ENCODE assay signal across 8 cellular contexts in the genomic region with DNA sequence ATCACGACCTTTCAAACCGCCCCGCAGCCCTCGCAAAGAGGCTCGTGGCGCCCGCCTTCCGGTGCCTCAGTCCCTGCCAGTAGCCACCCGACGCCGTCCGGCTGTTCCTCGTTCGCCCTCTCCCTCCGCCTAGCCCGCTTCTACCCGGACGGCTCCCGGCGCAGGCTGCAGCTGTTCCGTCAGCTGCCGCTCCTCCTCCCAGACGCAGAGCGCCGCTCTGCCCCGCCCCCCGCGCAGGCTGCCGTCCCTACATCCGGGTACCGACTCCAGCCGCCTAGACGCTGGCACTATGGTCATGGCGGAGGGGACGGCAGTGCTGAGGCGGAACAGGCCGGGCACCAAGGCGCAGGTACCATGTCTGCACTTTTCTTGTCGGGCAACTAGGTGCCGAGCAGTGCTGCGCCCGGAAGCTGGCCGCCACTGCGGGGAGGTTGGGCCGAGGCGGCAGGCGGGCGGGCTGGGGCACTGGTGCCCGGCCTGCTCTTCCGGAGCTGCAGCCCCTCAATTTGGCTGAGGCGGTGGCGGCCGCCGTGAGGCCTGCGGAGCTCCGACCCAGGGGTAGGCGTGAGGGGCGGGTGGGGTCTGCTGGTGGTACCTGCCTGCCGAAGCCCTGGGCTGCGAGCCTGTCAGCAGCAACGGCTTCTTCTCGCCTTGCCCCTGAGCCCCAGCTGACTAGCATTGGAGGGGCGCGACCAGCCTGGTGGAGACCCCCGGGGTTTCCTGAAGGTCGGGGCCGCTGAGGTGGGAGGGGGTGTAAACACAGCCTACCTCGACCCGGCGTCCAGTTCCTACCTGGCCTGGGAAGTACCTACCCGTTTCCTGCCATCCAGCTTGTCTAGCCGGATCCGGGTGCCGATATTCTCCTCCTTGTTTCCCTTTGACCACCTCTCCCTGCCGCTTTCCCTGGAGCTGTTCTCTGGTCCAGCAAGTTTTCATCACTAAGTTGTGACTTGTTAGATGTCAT. TPM values are rescaled to one million over a fixed set of nuclear protein-coding genes. Genes with fewer than 3 reads are reported as not detected.
DNase-seq lines count a peak whose midpoint lies in the region; ATAC-seq and TF ChIP-seq lines count a peak whose summit lies in the region.

MOB4 (plus strand) TSS at position 269 of the 964 bp plus-strand sequence; CDS start at position 290, 21 bp downstream.

- no peaks in the 10 kb centered on the region for H3K9me3 Mint-ChIP-seq in T-helper 1 cell treated with Interleukin-12 subunit alpha and Interleukin-12 subunit beta and Interleukin-4 antibody, amounts not matched to agents 30 μg/mL and 1 μg/mL, for 36 hours
- H3K9me3 Mint-ChIP-seq in progenitor cell of endocrine pancreas (ENCODE audit: low read depth), result peaks cover 7% of the 10 kb centered on the region

- H3K27ac Mint-ChIP-seq in T-helper 1 cell treated with Interleukin-12 subunit alpha and Interleukin-12 subunit beta and Interleukin-4 antibody, amounts not matched to agents 30 μg/mL and 1 μg/mL, for 36 hours, result peak within 1 kb of the TSS; percentile 90
- peak within 1 kb of the TSS; percentile 99 for H3K27ac Mint-ChIP-seq in progenitor cell of endocrine pancreas

- peaks cover 14% of the 10 kb centered on the region for H3K36me3 Mint-ChIP-seq in T-helper 1 cell treated with Interleukin-12 subunit alpha and Interleukin-12 subunit beta and Interleukin-4 antibody, amounts not matched to agents 30 μg/mL and 1 μg/mL, for 36 hours (ENCODE audit: low read depth)
- peaks cover 19% of the 10 kb centered on the region for H3K36me3 Mint-ChIP-seq in progenitor cell of endocrine pancreas (ENCODE audit: insufficient read depth)

- H3K4me1 Mint-ChIP-seq in T-helper 1 cell treated with Interleukin-12 subunit alpha and Interleukin-12 subunit beta and Interleukin-4 antibody, amounts not matched to agents 30 μg/mL and 1 μg/mL, for 36 hours (ENCODE audit: low read depth), result peaks cover 33% of the 10 kb centered on the region
- H3K4me1 Mint-ChIP-seq in progenitor cell of endocrine pancreas (ENCODE audit: low read depth), result peaks cover 15% of the 10 kb centered on the region

- intact Hi-C loops in left cardiac atrium (cut with DNase I), result loop anchor here in 1 of 2 donors (2.0 kb wide), 1 partner anchor 15 kb away; the partner anchor contains the start of gene HSPE1

- in situ Hi-C loops in GM13977 (cut with MboI; ENCODE audit: low pct_unique_long_range_greater_than_20kb, low sequenced_read_pairs, unreplicated experiment), result no loop called here

- ATAC-seq in HG02884 (IDR thresholded peaks at IDR 0.05; ENCODE audit: unreplicated experiment) (peak; percentile 88), left cardiac atrium (peak; percentile 98 to 99)

- no peak for TF ChIP-seq CTCF in GM13977 (IDR thresholded peaks at IDR 0.05; ENCODE audit: extremely low read depth, insufficient read depth, missing control alignments)
- TF ChIP-seq CTCF in progenitor cell of endocrine pancreas (IDR thresholded peaks at IDR 0.05; ENCODE audit: unreplicated experiment), result no peak

- no peaks in the 10 kb centered on the region for H3K27me3 Mint-ChIP-seq in T-helper 1 cell treated with Interleukin-12 subunit alpha and Interleukin-12 subunit beta and Interleukin-4 antibody, amounts not matched to agents 30 μg/mL and 1 μg/mL, for 36 hours (ENCODE audit: low read depth)
- H3K27me3 Mint-ChIP-seq in progenitor cell of endocrine pancreas, result no peaks in the 10 kb centered on the region

- DNase-seq in GM13977 (ENCODE audit: low spot score) (peak; percentile 95), NCI-H1694 (lab: John Stamatoyannopoulos, UW) (peak; percentile 79), amniotic stem cell (lab: John Stamatoyannopoulos, UW) (peak; percentile 88), left cardiac atrium (peak; percentile 95), progenitor cell of endocrine pancreas (ENCODE audit: low spot score, unreplicated experiment) (peak; percentile 96), ureter (ENCODE audit: low spot score) (peak; percentile 97)

- H3K4me3 Mint-ChIP-seq in T-helper 1 cell treated with Interleukin-12 subunit alpha and Interleukin-12 subunit beta and Interleukin-4 antibody, amounts not matched to agents 30 μg/mL and 1 μg/mL, for 36 hours, result peak within 1 kb of the TSS; percentile 97
- peak within 1 kb of the TSS; percentile 88 for H3K4me3 Mint-ChIP-seq in progenitor cell of endocrine pancreas (ENCODE audit: low read depth)

RNA-seq across cellular contexts. Expression of gene MOB4, which starts in this region (rescaled TPM):
- 10 to 100 TPM; 19.8 to 32.6 TPM for total RNA-seq in left cardiac atrium
- 29.8 and 41.4 TPM in 2 replicates for total RNA-seq in progenitor cell of endocrine pancreas
- total RNA-seq in ureter, result 22.8 TPM

Comparison
In these comparisons a context has a peak if more than half of its experiments do, and no peak if none do; other contexts are left out.
1. Peak in every context shown above with its lines: DNase-seq and ATAC-seq.